12 cellular contexts compared by ENCODE assay signal in the genomic region with DNA sequence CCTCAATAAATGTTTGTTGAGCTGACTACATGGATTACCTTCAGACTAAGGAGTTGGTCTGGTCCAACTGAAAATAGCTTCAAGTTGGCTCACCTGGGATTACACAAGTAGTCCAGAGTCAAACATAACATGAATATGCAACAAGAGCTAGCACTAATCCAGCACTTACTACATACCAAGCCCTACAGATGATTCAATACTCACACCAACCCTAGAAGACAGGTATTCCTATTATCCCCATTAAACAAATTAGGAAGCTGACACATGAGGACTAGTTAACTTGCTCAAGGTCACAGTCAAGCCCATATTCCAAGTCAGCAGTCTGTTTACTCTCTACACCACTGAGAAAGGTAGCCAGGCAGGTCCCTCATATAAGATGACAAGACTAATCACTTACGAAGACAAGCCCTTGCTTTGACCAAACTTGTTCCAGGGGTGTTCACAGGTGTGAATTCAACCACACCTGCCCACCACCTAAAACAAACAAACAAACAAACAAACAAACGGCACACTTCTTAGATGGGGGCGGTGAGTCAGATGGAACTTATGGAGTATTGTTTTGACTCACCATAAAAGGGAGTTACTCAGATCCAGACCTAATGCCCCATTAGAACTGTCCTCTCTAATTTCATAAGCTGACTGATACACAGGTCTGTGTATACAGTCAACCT. TPM values are rescaled to one million over a fixed set of nuclear protein-coding genes. Genes with fewer than 3 reads are reported as not detected.
DNase-seq lines count a peak whose midpoint lies in the region; ATAC-seq and TF ChIP-seq lines count a peak whose summit lies in the region.
"Had no signal": no experiment of that assay in that cellular context is flagged by ENCODE, and none has a peak within 500 bp of the region (broad histone marks: within the 10 kb centered on the region; RNA-seq: fewer than 3 reads in every experiment).

No MANE protein-coding gene starts in this region.

- peaks cover 25 to 97% (median 78%) of the 10 kb centered on the region in 6 donors for H3K4me1 ChIP-seq in spleen

- DNase-seq in RKO (ENCODE audit: low spot score) (peak; percentile 16), renal cortical epithelial cell (ENCODE audit: low read depth) (peak; percentile 25), ecto neural progenitor cell (ENCODE audit: low spot score) (no peak), spleen (no peak), occipital lobe (lab: John Stamatoyannopoulos, UW) (no peak)
- DNase-seq in stimulated activated CD4-positive, alpha-beta T cell treated with anti-CD3 and anti-CD28 coated beads, Interleukin-1b, Interleukin-23, amount 100 ng/mL, for 48 hours: no peak
- DNase-seq: activated naive CD8-positive, alpha-beta T cell treated with anti-CD3 and anti-CD28 coated beads, Interleukin-2, amount 10 ng/mL, durations not matched to agents 7 days and 5 days; KBM-7 had no signal

- TF ChIP-seq POLR2A in spleen (IDR thresholded peaks at IDR 0.05): no peak

- ATAC-seq in GM19035 (IDR thresholded peaks at IDR 0.05; ENCODE audit: unreplicated experiment): peak; percentile 62
- ATAC-seq in HG02798 (IDR thresholded peaks at IDR 0.05; ENCODE audit: poor library complexity, unreplicated experiment): peak; percentile 51
- ATAC-seq: gastroesophageal sphincter had no signal

- no peaks in the 10 kb centered on the region for H3K27me3 ChIP-seq in spleen (replicated peaks in 1 of 7)
- H3K27me3 ChIP-seq: gastroesophageal sphincter had no signal

- TF ChIP-seq CTCF in spleen (IDR thresholded peaks at IDR 0.05 in 8 of 11, conservative IDR thresholded peaks at IDR 0.05 in 3 of 11): no peak

- no peaks in the 10 kb centered on the region for H3K9me3 ChIP-seq in spleen
- H3K9me3 ChIP-seq: gastroesophageal sphincter, prostate gland had no signal

- no peaks in the 10 kb centered on the region for H3K36me3 ChIP-seq in spleen
- H3K36me3 ChIP-seq: gastroesophageal sphincter, prostate gland had no signal

- 53 to 83% (median 75%) methylated on average over 3 of the region's 3 CpGs for WGBS in spleen, 5 donors

- H3K4me3 ChIP-seq in spleen: no peak overlapping the region
- H3K4me3 ChIP-seq: gastroesophageal sphincter, prostate gland had no signal

- H3K27ac ChIP-seq in spleen: peak overlapping the region in 1 of 8 donors; percentile 36
- H3K27ac ChIP-seq: gastroesophageal sphincter, prostate gland had no signal

- intact Hi-C loops in spleen (cut with DNase I; ENCODE audit: low total_unique reads): no loop called here

RNA-seq across cellular contexts. Expression of a gene that starts 29.1 kb away (rescaled TPM):
- total RNA-seq in renal cortical epithelial cell (11.1 and 46.9 TPM in 2 replicates), spleen (10 to 100 TPM; 54.6 to 74.0 (median 64.8) TPM), occipital lobe (42.9 TPM)
- 10 to 100 TPM in 2 of 3 donors, 1 to 10 TPM in 1; 9.2 to 15.2 (median 12.3) TPM for polyA plus RNA-seq in spleen

Comparison
In these comparisons a context has a peak if more than half of its experiments do, and no peak if none do; other contexts are left out.
1. DNase-seq: peak in RKO (single experiment) and renal cortical epithelial cell (single experiment); none in ecto neural progenitor cell (single experiment), spleen (single experiment), stimulated activated CD4-positive, alpha-beta T cell treated with anti-CD3 and anti-CD28 coated beads, Interleukin-1b, Interleukin-23, amount 100 ng/mL, for 48 hours (single experiment) and occipital lobe (single experiment).